ENCODE assay signal across 9 cellular contexts in the genomic region with DNA sequence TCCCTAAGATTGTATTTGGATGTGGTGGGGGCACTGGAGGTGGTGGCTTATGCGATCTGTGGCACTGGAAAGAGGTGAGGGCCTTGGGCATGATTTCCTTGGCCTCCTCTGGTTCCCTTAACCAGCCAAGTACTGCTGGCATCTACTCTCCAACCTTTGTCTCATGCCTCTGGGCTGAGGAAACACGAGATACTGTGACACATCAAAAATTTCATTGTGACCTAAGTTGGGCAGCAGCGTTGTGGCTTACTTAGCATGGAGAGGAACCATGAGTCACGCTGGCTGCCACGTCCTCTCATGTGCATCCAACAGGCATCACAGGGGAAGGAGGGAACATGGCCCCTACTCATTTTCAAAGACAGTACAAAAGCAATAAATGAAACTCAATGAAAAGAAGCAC. TPM values are rescaled to one million over a fixed set of nuclear protein-coding genes. Genes with fewer than 3 reads are reported as not detected.
A peak's percentile ranks its signal among the peaks of the same experiment; 100 is the strongest.
DNase-seq lines count a peak whose midpoint lies in the region; ATAC-seq lines count a peak whose summit lies in the region.
"Had no signal": no experiment of that assay in that cellular context is flagged by ENCODE, and none has a peak within 500 bp of the region (broad histone marks: within the 10 kb centered on the region; RNA-seq: fewer than 3 reads in every experiment).

No MANE protein-coding gene starts in this region.

- H3K36me3 Mint-ChIP-seq in activated CD8-positive, alpha-beta T cell treated with anti-CD3 and anti-CD28 coated beads, Interleukin-2, amount 10 ng/mL, durations not matched to agents 7 days and 5 days (ENCODE audit: low read depth), result peaks cover 23% of the 10 kb centered on the region

- H3K27me3 Mint-ChIP-seq in activated CD8-positive, alpha-beta T cell treated with anti-CD3 and anti-CD28 coated beads, Interleukin-2, amount 10 ng/mL, durations not matched to agents 7 days and 5 days (ENCODE audit: low read depth), result no peaks in the 10 kb centered on the region

- peaks cover 7% of the 10 kb centered on the region for H3K4me1 Mint-ChIP-seq in activated CD8-positive, alpha-beta T cell treated with anti-CD3 and anti-CD28 coated beads, Interleukin-2, amount 10 ng/mL, durations not matched to agents 7 days and 5 days (ENCODE audit: low read depth)

- intact Hi-C loops in left colon (cut with DNase I, micrococcal nuclease), result no loop called here

- no peak overlapping the region for H3K4me3 Mint-ChIP-seq in activated CD8-positive, alpha-beta T cell treated with anti-CD3 and anti-CD28 coated beads, Interleukin-2, amount 10 ng/mL, durations not matched to agents 7 days and 5 days

- DNase-seq in Caki2 (ENCODE audit: low read depth), result peak; percentile 94
- peak; percentile 25 for DNase-seq in activated CD8-positive, alpha-beta T cell treated with anti-CD3 and anti-CD28 coated beads, Interleukin-2, amount 10 ng/mL, durations not matched to agents 7 days and 5 days
- peak; percentile 88 to 96 for DNase-seq in lung microvascular endothelial cell (ENCODE audit: low read depth in 2 of 2)
- no peak for DNase-seq in COLO668 (lab: John Stamatoyannopoulos, UW; ENCODE audit: unreplicated experiment)
- DNase-seq in NCI-H524 (lab: John Stamatoyannopoulos, UW), result no peak
- DNase-seq in left colon, result no peak

- POLR2A ChIA-PET in activated CD8-positive, alpha-beta T cell treated with anti-CD3 and anti-CD28 coated beads, Interleukin-2, amount 10 ng/mL, durations not matched to agents 7 days and 5 days (lab: Charles Lee), result no interaction called here

- in situ Hi-C loops in Caki2 (cut with HindIII; ENCODE audit: low pct_unique_long_range_greater_than_20kb, low sequenced_read_pairs), result no loop called here

- H3K9me3 Mint-ChIP-seq in activated CD8-positive, alpha-beta T cell treated with anti-CD3 and anti-CD28 coated beads, Interleukin-2, amount 10 ng/mL, durations not matched to agents 7 days and 5 days (ENCODE audit: insufficient read depth), result peaks cover 8% of the 10 kb centered on the region

- ATAC-seq in HG03558 (IDR thresholded peaks at IDR 0.05; ENCODE audit: extremely low read depth, unreplicated experiment), result peak; percentile 59
- ATAC-seq in activated CD8-positive, alpha-beta T cell treated with anti-CD3 and anti-CD28 coated beads, Interleukin-2, amount 10 ng/mL, durations not matched to agents 7 days and 5 days, result no peak
- no peak for ATAC-seq in HG02870 (IDR thresholded peaks at IDR 0.05; ENCODE audit: unreplicated experiment)
- ATAC-seq in left colon, result no peak
- ATAC-seq: body of pancreas had no signal

- peak overlapping the region; percentile 37 for H3K27ac Mint-ChIP-seq in activated CD8-positive, alpha-beta T cell treated with anti-CD3 and anti-CD28 coated beads, Interleukin-2, amount 10 ng/mL, durations not matched to agents 7 days and 5 days

- CTCF ChIA-PET in activated CD8-positive, alpha-beta T cell treated with anti-CD3 and anti-CD28 coated beads, Interleukin-2, amount 10 ng/mL, durations not matched to agents 7 days and 5 days (lab: Charles Lee), result no interaction called here

RNA-seq across cellular contexts. Expression of a gene that starts 29.7 kb away (rescaled TPM):
- 25.0 and 25.5 TPM in 2 replicates for total RNA-seq in Caki2 (2014; rRNA removed; shearing (Covaris generic); ENCODE audit: low replicate concordance)
- 1 to 10 TPM; 2.9 to 3.0 TPM for total RNA-seq in activated CD8-positive, alpha-beta T cell treated with anti-CD3 and anti-CD28 coated beads, Interleukin-2, amount 10 ng/mL, durations not matched to agents 7 days and 5 days
- total RNA-seq in lung microvascular endothelial cell, result 8.3 and 22.2 TPM in 2 replicates
- 1 to 10 TPM in 1 of 2 donors, under 1 TPM in 1; 0.85 to 1.8 TPM for total RNA-seq in left colon

Comparison
In these comparisons a context has a peak if more than half of its experiments do, and no peak if none do; other contexts are left out.
1. DNase-seq: peak in Caki2 (single experiment), activated CD8-positive, alpha-beta T cell treated with anti-CD3 and anti-CD28 coated beads, Interleukin-2, amount 10 ng/mL, durations not matched to agents 7 days and 5 days (single experiment) and lung microvascular endothelial cell (2 of 2); none in COLO668 (single experiment), NCI-H524 (0 of 2) and left colon (0 of 2).